Comparison of ENCODE assay signal across 14 cellular contexts in genomic region chr12:26056335-26056734, GRCh38.
DNase-seq lines count a peak whose midpoint lies in the region; ATAC-seq and TF ChIP-seq lines count a peak whose summit lies in the region.
"Had no signal": no experiment of that assay in that cellular context is flagged by ENCODE, and none has a peak within 500 bp of the region (broad histone marks: within the 10 kb centered on the region; RNA-seq: fewer than 3 reads in every experiment).

No MANE protein-coding gene starts in this region.

- H3K4me3 ChIP-seq in mucosa of descending colon: no peak overlapping the region
- H3K4me3 ChIP-seq: coronary artery had no signal

- H3K27me3 Mint-ChIP-seq in activated CD8-positive, alpha-beta memory T cell treated with anti-CD3 and anti-CD28 coated beads, Interleukin-2, amount 10 ng/mL, durations not matched to agents 7 days and 5 days: peaks cover 13% of the 10 kb centered on the region
- H3K27me3 Mint-ChIP-seq: stimulated activated memory B cell treated with anti-CD40 and anti-IgM and Interleukin-4, amounts not matched to agents 10 μg/mL and 1 μg/mL and 100 μg/mL, for 72 hours had no signal

- no peaks in the 10 kb centered on the region for H3K36me3 Mint-ChIP-seq in activated CD8-positive, alpha-beta memory T cell treated with anti-CD3 and anti-CD28 coated beads, Interleukin-2, amount 10 ng/mL, durations not matched to agents 7 days and 5 days
- H3K36me3 Mint-ChIP-seq: natural killer cell; stimulated activated memory B cell treated with anti-CD40 and anti-IgM and Interleukin-4, amounts not matched to agents 10 μg/mL and 1 μg/mL and 100 μg/mL, for 72 hours had no signal

- CTCF ChIA-PET in activated CD8-positive, alpha-beta memory T cell treated with anti-CD3 and anti-CD28 coated beads, Interleukin-2, amount 10 ng/mL, durations not matched to agents 7 days and 5 days (lab: Charles Lee): no interaction called here

- intact Hi-C loops in mucosa of descending colon (cut with DNase I, micrococcal nuclease): no loop called here

- H3K27ac Mint-ChIP-seq in activated CD8-positive, alpha-beta memory T cell treated with anti-CD3 and anti-CD28 coated beads, Interleukin-2, amount 10 ng/mL, durations not matched to agents 7 days and 5 days: no peak overlapping the region
- H3K27ac Mint-ChIP-seq: natural killer cell; stimulated activated memory B cell treated with anti-CD40 and anti-IgM and Interleukin-4, amounts not matched to agents 10 μg/mL and 1 μg/mL and 100 μg/mL, for 72 hours had no signal

- no peaks in the 10 kb centered on the region for H3K9me3 Mint-ChIP-seq in activated CD8-positive, alpha-beta memory T cell treated with anti-CD3 and anti-CD28 coated beads, Interleukin-2, amount 10 ng/mL, durations not matched to agents 7 days and 5 days (ENCODE audit: low read depth)
- H3K9me3 Mint-ChIP-seq: natural killer cell; stimulated activated memory B cell treated with anti-CD40 and anti-IgM and Interleukin-4, amounts not matched to agents 10 μg/mL and 1 μg/mL and 100 μg/mL, for 72 hours had no signal

- TF ChIP-seq CTCF in mucosa of descending colon (IDR thresholded peaks at IDR 0.05): no peak

- H3K4me3 Mint-ChIP-seq in activated CD8-positive, alpha-beta memory T cell treated with anti-CD3 and anti-CD28 coated beads, Interleukin-2, amount 10 ng/mL, durations not matched to agents 7 days and 5 days: no peak overlapping the region
- H3K4me3 Mint-ChIP-seq: natural killer cell; stimulated activated memory B cell treated with anti-CD40 and anti-IgM and Interleukin-4, amounts not matched to agents 10 μg/mL and 1 μg/mL and 100 μg/mL, for 72 hours had no signal

- no peaks in the 10 kb centered on the region for H3K9me3 ChIP-seq in mucosa of descending colon

- H3K36me3 ChIP-seq in mucosa of descending colon (ENCODE audit: low read depth): no peaks in the 10 kb centered on the region

- H3K4me1 Mint-ChIP-seq in activated CD8-positive, alpha-beta memory T cell treated with anti-CD3 and anti-CD28 coated beads, Interleukin-2, amount 10 ng/mL, durations not matched to agents 7 days and 5 days: no peaks in the 10 kb centered on the region
- H3K4me1 Mint-ChIP-seq: natural killer cell had no signal

- no peaks in the 10 kb centered on the region for H3K4me1 ChIP-seq in mucosa of descending colon (ENCODE audit: low read depth)

- DNase-seq in EH (ENCODE audit: low read depth): peak; percentile 37
- DNase-seq in NCI-H2029 (lab: John Stamatoyannopoulos, UW): peak; percentile 58
- peak; percentile 46 for DNase-seq in cerebellar cortex (ENCODE audit: low spot score)
- DNase-seq in mucosa of descending colon: peak in 1 of 3 donors; percentile 19
- DNase-seq in inferior parietal cortex (ENCODE audit: extremely low spot score): no peak
- no peak for DNase-seq in activated CD4-positive, alpha-beta T cell treated with anti-CD3 and anti-CD28 coated beads for 1 hour
- no peak for DNase-seq in stimulated activated CD8-positive, alpha-beta memory T cell treated with anti-CD3 and anti-CD28 coated beads, Interleukin-4, amount 100 ng/mL, for 48 hours
- DNase-seq in activated CD8-positive, alpha-beta memory T cell treated with anti-CD3 and anti-CD28 coated beads, Interleukin-2, amount 10 ng/mL, durations not matched to agents 7 days and 5 days: no peak
- DNase-seq: activated CD4-positive, alpha-beta T cell treated with anti-CD3 and anti-CD28 coated beads for 48 hours; activated effector memory CD4-positive, alpha-beta T cell treated with anti-CD3 and anti-CD28 coated beads, Interleukin-2, amount 50 U/mL, for 16 hours; hippocampal formation; natural killer cell had no signal

- peak; percentile 94 for ATAC-seq in mucosa of descending colon
- ATAC-seq in activated CD8-positive, alpha-beta memory T cell treated with anti-CD3 and anti-CD28 coated beads, Interleukin-2, amount 10 ng/mL, durations not matched to agents 7 days and 5 days: no peak
- ATAC-seq: natural killer cell; stimulated activated memory B cell treated with anti-CD40 and anti-IgM and Interleukin-4, amounts not matched to agents 10 μg/mL and 1 μg/mL and 100 μg/mL, for 72 hours had no signal

Comparison
In these comparisons a context has a peak if more than half of its experiments do, and no peak if none do; other contexts are left out.
1. DNase-seq: peak in EH (single experiment), NCI-H2029 (single experiment) and cerebellar cortex (single experiment); none in inferior parietal cortex (single experiment), activated CD4-positive, alpha-beta T cell treated with anti-CD3 and anti-CD28 coated beads for 1 hour (single experiment), stimulated activated CD8-positive, alpha-beta memory T cell treated with anti-CD3 and anti-CD28 coated beads, Interleukin-4, amount 100 ng/mL, for 48 hours (single experiment) and activated CD8-positive, alpha-beta memory T cell treated with anti-CD3 and anti-CD28 coated beads, Interleukin-2, amount 10 ng/mL, durations not matched to agents 7 days and 5 days (single experiment).